ENCODE assay signal across 1 cellular context in the genomic region with DNA sequence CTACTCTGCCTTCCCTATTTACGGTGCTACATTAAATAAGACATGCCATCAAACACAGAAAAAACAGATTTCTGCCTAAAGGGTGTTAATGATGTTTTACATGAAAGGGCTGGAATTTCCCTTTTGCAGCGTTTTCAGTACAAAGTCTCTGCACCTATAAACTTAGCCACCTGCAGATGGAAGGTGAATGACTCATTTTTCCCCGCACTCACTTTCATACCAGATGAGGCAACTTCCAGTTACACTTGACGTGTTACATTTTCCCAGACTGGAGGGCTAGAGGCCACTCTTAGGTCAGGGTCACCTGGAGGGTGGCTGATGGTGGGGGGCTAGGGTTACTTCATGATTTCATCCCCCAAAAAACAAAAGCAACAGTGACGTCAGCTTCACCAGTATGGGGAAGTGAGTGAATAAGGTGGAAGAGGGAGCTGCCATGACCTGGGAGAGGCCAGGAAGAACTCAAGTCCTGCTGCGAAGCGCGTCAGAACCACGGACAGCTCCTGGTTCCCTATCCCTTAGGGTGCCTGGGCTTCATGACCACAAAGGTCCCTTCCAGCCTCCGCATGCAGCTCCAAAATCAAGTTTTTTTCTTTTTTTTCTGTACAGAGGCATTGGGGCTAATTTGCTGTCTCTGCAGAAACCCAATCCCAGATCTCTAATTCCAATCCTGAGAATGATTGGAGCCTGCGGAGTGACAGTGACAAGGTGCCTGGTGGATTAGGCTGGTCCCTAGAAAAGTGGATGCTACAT.
A peak's percentile ranks its signal among the peaks of the same experiment; 100 is the strongest.
TF ChIP-seq lines count a peak whose summit lies in the region.

No MANE protein-coding gene starts in this region.

TF ChIP-seq in GM12878, 131 proteins besides CTCF, POLR2A, EP300 and RAD21 (continued from another document and continues in another):
- TF ChIP-seq, protein P1, sequence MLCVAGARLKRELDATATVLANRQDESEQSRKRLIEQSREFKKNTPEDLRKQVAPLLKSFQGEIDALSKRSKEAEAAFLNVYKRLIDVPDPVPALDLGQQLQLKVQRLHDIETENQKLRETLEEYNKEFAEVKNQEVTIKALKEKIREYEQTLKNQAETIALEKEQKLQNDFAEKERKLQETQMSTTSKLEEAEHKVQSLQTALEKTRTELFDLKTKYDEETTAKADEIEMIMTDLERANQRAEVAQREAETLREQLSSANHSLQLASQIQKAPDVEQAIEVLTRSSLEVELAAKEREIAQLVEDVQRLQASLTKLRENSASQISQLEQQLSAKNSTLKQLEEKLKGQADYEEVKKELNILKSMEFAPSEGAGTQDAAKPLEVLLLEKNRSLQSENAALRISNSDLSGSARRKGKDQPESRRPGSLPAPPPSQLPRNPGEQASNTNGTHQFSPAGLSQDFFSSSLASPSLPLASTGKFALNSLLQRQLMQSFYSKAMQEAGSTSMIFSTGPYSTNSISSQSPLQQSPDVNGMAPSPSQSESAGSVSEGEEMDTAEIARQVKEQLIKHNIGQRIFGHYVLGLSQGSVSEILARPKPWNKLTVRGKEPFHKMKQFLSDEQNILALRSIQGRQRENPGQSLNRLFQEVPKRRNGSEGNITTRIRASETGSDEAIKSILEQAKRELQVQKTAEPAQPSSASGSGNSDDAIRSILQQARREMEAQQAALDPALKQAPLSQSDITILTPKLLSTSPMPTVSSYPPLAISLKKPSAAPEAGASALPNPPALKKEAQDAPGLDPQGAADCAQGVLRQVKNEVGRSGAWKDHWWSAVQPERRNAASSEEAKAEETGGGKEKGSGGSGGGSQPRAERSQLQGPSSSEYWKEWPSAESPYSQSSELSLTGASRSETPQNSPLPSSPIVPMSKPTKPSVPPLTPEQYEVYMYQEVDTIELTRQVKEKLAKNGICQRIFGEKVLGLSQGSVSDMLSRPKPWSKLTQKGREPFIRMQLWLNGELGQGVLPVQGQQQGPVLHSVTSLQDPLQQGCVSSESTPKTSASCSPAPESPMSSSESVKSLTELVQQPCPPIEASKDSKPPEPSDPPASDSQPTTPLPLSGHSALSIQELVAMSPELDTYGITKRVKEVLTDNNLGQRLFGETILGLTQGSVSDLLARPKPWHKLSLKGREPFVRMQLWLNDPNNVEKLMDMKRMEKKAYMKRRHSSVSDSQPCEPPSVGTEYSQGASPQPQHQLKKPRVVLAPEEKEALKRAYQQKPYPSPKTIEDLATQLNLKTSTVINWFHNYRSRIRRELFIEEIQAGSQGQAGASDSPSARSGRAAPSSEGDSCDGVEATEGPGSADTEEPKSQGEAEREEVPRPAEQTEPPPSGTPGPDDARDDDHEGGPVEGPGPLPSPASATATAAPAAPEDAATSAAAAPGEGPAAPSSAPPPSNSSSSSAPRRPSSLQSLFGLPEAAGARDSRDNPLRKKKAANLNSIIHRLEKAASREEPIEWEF (IDR thresholded peaks at IDR 0.05; ENCODE audit: insufficient replicate concordance, low read depth, low read length) = no peak
- TF ChIP-seq TCF12 (IDR thresholded peaks at IDR 0.05; ENCODE audit: low read depth, low read length) (peak; percentile 59), HDGF (IDR thresholded peaks at IDR 0.05) (no peak), EGR1 (IDR thresholded peaks at IDR 0.05; ENCODE audit: borderline replicate concordance in 1 of 2, low read depth in 2 of 2, low read length in 2 of 2) (no peak), FOXM1 (IDR thresholded peaks at IDR 0.05; ENCODE audit: low read depth, low read length) (peak; percentile 93), FOXK2 (IDR thresholded peaks at IDR 0.05) (no peak), SP1 (IDR thresholded peaks at IDR 0.05; ENCODE audit: low read depth, low read length) (no peak), TAF1 (IDR thresholded peaks at IDR 0.05; ENCODE audit: borderline replicate concordance, low read depth, low read length) (no peak), NR2F1 (conservative IDR thresholded peaks at IDR 0.05) (peak; percentile 95), KDM1A (IDR thresholded peaks at IDR 0.05; ENCODE audit: borderline replicate concordance) (no peak), CBX5 (IDR thresholded peaks at IDR 0.05; ENCODE audit: low read depth) (0 out of 2 replicates have a peak, but pooled peaks have one; percentile 33), HDAC6 (IDR thresholded peaks at IDR 0.05; ENCODE audit: unreplicated experiment) (no peak), POLR2AphosphoS2 (IDR thresholded peaks at IDR 0.05; ENCODE audit: low read depth, low read length) (no peak), IKZF1 (conservative IDR thresholded peaks at IDR 0.05) (peak; percentile 96), RUNX3 (IDR thresholded peaks at IDR 0.05; ENCODE audit: low read length) (peak; percentile 79), SUZ12 (IDR thresholded peaks at IDR 0.05; ENCODE audit: unreplicated experiment) (no peak), STAT1 (conservative IDR thresholded peaks at IDR 0.05) (no peak), DPF2 (IDR thresholded peaks at IDR 0.05) (peak; percentile 94), ASH2L (IDR thresholded peaks at IDR 0.05; ENCODE audit: borderline replicate concordance, low read depth) (no peak), PAX8 (IDR thresholded peaks at IDR 0.05) (no peak)
- TF ChIP-seq, protein P2, sequence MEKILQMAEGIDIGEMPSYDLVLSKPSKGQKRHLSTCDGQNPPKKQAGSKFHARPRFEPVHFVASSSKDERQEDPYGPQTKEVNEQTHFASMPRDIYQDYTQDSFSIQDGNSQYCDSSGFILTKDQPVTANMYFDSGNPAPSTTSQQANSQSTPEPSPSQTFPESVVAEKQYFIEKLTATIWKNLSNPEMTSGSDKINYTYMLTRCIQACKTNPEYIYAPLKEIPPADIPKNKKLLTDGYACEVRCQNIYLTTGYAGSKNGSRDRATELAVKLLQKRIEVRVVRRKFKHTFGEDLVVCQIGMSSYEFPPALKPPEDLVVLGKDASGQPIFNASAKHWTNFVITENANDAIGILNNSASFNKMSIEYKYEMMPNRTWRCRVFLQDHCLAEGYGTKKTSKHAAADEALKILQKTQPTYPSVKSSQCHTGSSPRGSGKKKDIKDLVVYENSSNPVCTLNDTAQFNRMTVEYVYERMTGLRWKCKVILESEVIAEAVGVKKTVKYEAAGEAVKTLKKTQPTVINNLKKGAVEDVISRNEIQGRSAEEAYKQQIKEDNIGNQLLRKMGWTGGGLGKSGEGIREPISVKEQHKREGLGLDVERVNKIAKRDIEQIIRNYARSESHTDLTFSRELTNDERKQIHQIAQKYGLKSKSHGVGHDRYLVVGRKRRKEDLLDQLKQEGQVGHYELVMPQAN (conservative IDR thresholded peaks at IDR 0.05) = no peak
- TF ChIP-seq, protein P3, sequence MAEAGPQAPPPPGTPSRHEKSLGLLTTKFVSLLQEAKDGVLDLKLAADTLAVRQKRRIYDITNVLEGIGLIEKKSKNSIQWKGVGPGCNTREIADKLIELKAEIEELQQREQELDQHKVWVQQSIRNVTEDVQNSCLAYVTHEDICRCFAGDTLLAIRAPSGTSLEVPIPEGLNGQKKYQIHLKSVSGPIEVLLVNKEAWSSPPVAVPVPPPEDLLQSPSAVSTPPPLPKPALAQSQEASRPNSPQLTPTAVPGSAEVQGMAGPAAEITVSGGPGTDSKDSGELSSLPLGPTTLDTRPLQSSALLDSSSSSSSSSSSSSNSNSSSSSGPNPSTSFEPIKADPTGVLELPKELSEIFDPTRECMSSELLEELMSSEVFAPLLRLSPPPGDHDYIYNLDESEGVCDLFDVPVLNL (IDR thresholded peaks at IDR 0.05; ENCODE audit: low read depth, low read length) = no peak
- TF ChIP-seq, protein P4, sequence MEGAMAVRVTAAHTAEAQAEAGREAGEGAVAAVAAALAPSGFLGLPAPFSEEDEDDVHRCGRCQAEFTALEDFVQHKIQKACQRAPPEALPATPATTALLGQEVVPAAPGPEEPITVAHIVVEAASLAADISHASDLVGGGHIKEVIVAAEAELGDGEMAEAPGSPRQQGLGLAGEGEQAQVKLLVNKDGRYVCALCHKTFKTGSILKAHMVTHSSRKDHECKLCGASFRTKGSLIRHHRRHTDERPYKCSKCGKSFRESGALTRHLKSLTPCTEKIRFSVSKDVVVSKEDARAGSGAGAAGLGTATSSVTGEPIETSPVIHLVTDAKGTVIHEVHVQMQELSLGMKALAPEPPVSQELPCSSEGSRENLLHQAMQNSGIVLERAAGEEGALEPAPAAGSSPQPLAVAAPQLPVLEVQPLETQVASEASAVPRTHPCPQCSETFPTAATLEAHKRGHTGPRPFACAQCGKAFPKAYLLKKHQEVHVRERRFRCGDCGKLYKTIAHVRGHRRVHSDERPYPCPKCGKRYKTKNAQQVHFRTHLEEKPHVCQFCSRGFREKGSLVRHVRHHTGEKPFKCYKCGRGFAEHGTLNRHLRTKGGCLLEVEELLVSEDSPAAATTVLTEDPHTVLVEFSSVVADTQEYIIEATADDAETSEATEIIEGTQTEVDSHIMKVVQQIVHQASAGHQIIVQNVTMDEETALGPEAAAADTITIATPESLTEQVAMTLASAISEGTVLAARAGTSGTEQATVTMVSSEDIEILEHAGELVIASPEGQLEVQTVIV (IDR thresholded peaks at IDR 0.05; ENCODE audit: borderline replicate concordance, partially characterized antibody) = peak; percentile 47
- TF ChIP-seq, protein P5, sequence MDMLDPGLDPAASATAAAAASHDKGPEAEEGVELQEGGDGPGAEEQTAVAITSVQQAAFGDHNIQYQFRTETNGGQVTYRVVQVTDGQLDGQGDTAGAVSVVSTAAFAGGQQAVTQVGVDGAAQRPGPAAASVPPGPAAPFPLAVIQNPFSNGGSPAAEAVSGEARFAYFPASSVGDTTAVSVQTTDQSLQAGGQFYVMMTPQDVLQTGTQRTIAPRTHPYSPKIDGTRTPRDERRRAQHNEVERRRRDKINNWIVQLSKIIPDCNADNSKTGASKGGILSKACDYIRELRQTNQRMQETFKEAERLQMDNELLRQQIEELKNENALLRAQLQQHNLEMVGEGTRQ (IDR thresholded peaks at IDR 0.05; ENCODE audit: borderline replicate concordance, low read depth, low read length) = no peak
- TF ChIP-seq, protein P6, sequence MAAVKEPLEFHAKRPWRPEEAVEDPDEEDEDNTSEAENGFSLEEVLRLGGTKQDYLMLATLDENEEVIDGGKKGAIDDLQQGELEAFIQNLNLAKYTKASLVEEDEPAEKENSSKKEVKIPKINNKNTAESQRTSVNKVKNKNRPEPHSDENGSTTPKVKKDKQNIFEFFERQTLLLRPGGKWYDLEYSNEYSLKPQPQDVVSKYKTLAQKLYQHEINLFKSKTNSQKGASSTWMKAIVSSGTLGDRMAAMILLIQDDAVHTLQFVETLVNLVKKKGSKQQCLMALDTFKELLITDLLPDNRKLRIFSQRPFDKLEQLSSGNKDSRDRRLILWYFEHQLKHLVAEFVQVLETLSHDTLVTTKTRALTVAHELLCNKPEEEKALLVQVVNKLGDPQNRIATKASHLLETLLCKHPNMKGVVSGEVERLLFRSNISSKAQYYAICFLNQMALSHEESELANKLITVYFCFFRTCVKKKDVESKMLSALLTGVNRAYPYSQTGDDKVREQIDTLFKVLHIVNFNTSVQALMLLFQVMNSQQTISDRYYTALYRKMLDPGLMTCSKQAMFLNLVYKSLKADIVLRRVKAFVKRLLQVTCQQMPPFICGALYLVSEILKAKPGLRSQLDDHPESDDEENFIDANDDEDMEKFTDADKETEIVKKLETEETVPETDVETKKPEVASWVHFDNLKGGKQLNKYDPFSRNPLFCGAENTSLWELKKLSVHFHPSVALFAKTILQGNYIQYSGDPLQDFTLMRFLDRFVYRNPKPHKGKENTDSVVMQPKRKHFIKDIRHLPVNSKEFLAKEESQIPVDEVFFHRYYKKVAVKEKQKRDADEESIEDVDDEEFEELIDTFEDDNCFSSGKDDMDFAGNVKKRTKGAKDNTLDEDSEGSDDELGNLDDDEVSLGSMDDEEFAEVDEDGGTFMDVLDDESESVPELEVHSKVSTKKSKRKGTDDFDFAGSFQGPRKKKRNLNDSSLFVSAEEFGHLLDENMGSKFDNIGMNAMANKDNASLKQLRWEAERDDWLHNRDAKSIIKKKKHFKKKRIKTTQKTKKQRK (IDR thresholded peaks at IDR 0.05; ENCODE audit: low read depth, low read length) = no peak
- TF ChIP-seq, protein P7, sequence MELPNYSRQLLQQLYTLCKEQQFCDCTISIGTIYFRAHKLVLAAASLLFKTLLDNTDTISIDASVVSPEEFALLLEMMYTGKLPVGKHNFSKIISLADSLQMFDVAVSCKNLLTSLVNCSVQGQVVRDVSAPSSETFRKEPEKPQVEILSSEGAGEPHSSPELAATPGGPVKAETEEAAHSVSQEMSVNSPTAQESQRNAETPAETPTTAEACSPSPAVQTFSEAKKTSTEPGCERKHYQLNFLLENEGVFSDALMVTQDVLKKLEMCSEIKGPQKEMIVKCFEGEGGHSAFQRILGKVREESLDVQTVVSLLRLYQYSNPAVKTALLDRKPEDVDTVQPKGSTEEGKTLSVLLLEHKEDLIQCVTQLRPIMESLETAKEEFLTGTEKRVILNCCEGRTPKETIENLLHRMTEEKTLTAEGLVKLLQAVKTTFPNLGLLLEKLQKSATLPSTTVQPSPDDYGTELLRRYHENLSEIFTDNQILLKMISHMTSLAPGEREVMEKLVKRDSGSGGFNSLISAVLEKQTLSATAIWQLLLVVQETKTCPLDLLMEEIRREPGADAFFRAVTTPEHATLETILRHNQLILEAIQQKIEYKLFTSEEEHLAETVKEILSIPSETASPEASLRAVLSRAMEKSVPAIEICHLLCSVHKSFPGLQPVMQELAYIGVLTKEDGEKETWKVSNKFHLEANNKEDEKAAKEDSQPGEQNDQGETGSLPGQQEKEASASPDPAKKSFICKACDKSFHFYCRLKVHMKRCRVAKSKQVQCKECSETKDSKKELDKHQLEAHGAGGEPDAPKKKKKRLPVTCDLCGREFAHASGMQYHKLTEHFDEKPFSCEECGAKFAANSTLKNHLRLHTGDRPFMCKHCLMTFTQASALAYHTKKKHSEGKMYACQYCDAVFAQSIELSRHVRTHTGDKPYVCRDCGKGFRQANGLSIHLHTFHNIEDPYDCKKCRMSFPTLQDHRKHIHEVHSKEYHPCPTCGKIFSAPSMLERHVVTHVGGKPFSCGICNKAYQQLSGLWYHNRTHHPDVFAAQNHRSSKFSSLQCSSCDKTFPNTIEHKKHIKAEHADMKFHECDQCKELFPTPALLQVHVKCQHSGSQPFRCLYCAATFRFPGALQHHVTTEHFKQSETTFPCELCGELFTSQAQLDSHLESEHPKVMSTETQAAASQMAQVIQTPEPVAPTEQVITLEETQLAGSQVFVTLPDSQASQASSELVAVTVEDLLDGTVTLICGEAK (IDR thresholded peaks at IDR 0.05; ENCODE audit: borderline replicate concordance) = no peak
- TF ChIP-seq, protein P8, sequence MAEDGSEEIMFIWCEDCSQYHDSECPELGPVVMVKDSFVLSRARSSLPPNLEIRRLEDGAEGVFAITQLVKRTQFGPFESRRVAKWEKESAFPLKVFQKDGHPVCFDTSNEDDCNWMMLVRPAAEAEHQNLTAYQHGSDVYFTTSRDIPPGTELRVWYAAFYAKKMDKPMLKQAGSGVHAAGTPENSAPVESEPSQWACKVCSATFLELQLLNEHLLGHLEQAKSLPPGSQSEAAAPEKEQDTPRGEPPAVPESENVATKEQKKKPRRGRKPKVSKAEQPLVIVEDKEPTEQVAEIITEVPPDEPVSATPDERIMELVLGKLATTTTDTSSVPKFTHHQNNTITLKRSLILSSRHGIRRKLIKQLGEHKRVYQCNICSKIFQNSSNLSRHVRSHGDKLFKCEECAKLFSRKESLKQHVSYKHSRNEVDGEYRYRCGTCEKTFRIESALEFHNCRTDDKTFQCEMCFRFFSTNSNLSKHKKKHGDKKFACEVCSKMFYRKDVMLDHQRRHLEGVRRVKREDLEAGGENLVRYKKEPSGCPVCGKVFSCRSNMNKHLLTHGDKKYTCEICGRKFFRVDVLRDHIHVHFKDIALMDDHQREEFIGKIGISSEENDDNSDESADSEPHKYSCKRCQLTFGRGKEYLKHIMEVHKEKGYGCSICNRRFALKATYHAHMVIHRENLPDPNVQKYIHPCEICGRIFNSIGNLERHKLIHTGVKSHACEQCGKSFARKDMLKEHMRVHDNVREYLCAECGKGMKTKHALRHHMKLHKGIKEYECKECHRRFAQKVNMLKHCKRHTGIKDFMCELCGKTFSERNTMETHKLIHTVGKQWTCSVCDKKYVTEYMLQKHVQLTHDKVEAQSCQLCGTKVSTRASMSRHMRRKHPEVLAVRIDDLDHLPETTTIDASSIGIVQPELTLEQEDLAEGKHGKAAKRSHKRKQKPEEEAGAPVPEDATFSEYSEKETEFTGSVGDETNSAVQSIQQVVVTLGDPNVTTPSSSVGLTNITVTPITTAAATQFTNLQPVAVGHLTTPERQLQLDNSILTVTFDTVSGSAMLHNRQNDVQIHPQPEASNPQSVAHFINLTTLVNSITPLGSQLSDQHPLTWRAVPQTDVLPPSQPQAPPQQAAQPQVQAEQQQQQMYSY (CRISPR knock-in tag; IDR thresholded peaks at IDR 0.05) = no peak
